2 cellular contexts compared by ENCODE assay signal in the genomic region with DNA sequence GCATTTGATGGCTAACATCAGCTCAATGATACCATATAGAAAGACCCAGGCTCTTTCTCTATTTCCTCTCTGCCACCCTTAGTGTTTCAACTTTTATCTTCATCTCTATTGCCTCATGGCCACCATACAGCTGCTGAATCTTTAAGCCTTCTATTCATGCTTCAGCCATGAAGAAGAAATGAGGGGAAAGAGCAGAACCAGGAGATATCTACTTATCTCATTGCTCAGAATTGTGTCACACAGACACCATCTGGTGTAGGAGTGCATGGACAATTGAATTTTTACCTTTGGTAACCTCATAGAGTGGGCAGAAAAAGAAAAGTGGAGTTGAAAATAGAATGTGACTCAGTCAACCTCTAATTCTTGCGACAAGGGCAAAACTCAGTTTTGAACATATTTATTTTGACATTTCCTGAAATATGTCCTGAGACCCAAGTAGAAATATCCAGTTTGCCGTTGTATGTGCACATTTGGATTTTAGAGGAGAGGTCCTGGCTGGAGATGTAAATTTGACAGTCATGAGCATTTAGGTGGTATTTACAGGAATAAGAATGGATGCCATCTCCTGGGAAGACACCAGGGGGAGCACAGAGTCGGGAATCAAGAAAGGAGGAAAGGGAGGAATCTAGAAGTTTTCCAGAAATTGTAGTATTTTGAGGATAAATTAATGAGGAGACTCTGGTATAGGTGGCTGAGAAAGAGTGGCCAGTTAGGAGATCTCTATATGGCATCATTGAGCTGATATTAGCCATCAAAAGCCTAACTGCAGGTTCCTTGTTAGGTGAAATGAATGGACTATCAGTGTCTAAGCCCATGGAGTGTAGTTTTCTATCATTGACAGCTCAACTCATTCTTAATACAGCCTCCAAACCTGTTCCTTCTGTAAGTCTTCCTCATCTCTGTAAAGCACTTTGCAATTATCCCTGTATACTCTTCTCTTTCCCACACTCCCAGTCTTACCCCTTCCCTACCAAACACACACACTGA.
A peak's percentile ranks its signal among the peaks of the same experiment; 100 is the strongest.
TF ChIP-seq lines count a peak whose summit lies in the region.

No MANE protein-coding gene starts in this region.

TF ChIP-seq in IMR-90, 13 proteins besides CTCF, POLR2A, EP300 and RAD21:
- TF ChIP-seq NFE2L2 (IDR thresholded peaks at IDR 0.05; ENCODE audit: low read depth, low read length) (no peak), RFX5 (IDR thresholded peaks at IDR 0.05; ENCODE audit: low read depth, low read length) (no peak), MAFK (IDR thresholded peaks at IDR 0.05; ENCODE audit: low read depth, low read length) (no peak), RCOR1 (IDR thresholded peaks at IDR 0.05; ENCODE audit: insufficient replicate concordance, low read length) (no peak), SMC3 (IDR thresholded peaks at IDR 0.05; ENCODE audit: low read depth, low read length) (peak; percentile 55)

TF ChIP-seq in HepG2, 621 proteins besides CTCF, POLR2A, EP300 and RAD21:
- no peak for TF ChIP-seq ZNF124 (CRISPR knock-in tag; IDR thresholded peaks at IDR 0.05)
- no peak for TF ChIP-seq ZNF382 (CRISPR knock-in tag; IDR thresholded peaks at IDR 0.05; ENCODE audit: borderline replicate concordance)
- TF ChIP-seq STAG1 (CRISPR knock-in tag; IDR thresholded peaks at IDR 0.05) = peak; percentile 60
- TF ChIP-seq NFKBIZ (CRISPR knock-in tag; IDR thresholded peaks at IDR 0.05) = no peak
- no peak for TF ChIP-seq GATAD2A (CRISPR knock-in tag; IDR thresholded peaks at IDR 0.05)
- TF ChIP-seq SMC3 (IDR thresholded peaks at IDR 0.05; ENCODE audit: low read length) = peak; percentile 86
- TF ChIP-seq EZH2 (conservative IDR thresholded peaks at IDR 0.05; ENCODE audit: low read depth, low read length) = no peak
TF ChIP-seq in HepG2: peak in this region for 2.
